In genomic region chrX:72714471-72714916, GRCh38 we compare ENCODE assay signal across 8 cellular contexts. TPM values are rescaled to one million over a fixed set of nuclear protein-coding genes. Genes with fewer than 3 reads are reported as not detected.
DNase-seq lines count a peak whose midpoint lies in the region; ATAC-seq and TF ChIP-seq lines count a peak whose summit lies in the region.

No MANE protein-coding gene starts in this region.

- H2AFZ ChIP-seq in HCT116 (ENCODE audit: low read depth, low read length, poor library complexity, severe bottlenecking), result peak overlapping the region; percentile 26

- no peak overlapping the region for H3K27ac Mint-ChIP-seq in CD4-positive, alpha-beta memory T cell
- H3K27ac Mint-ChIP-seq in progenitor cell of endocrine pancreas, result peak overlapping the region; percentile 90

- no peaks in the 10 kb centered on the region for H4K20me1 ChIP-seq in HCT116 (ENCODE audit: insufficient read depth)

- TF ChIP-seq CTCF in HCT116 (IDR thresholded peaks at IDR 0.05 in 2 of 3, conservative IDR thresholded peaks at IDR 0.05 in 1 of 3; ENCODE audit: borderline replicate concordance in 1 of 3, insufficient read depth in 1 of 3, low read depth in 2 of 3, low read length in 2 of 3) (no peak), body of pancreas (IDR thresholded peaks at IDR 0.05) (no peak), progenitor cell of endocrine pancreas (IDR thresholded peaks at IDR 0.05; ENCODE audit: unreplicated experiment) (no peak)

- no peaks in the 10 kb centered on the region for H3K9me3 Mint-ChIP-seq in CD4-positive, alpha-beta memory T cell
- H3K9me3 Mint-ChIP-seq in progenitor cell of endocrine pancreas (ENCODE audit: low read depth), result peaks cover 3% of the 10 kb centered on the region

- ATAC-seq in HCT116, result peak; percentile 72
- ATAC-seq in body of pancreas, result peak; percentile 88
- ATAC-seq in GM19455 (IDR thresholded peaks at IDR 0.05; ENCODE audit: unreplicated experiment), result no peak

- RAD21 ChIA-PET in HCT116 (lab: Charles Lee; ENCODE audit: low non-redundant PET in 1 of 2, low total read pairs in 2 of 2, uncharacterized antibody in 2 of 2, unreplicated experiment in 2 of 2), result no interaction called here

- intact Hi-C loops in CD4-positive, alpha-beta memory T cell (cut with micrococcal nuclease), result no loop called here
- intact Hi-C loops in HCT116 (cut with micrococcal nuclease), result no loop called here
- intact Hi-C loops in body of pancreas (cut with DNase I), result no loop called here

- peak overlapping the region; percentile 70 for H3K9ac ChIP-seq in HCT116 (ENCODE audit: low read length)

- no peaks in the 10 kb centered on the region for H3K79me2 ChIP-seq in HCT116 (ENCODE audit: insufficient read depth, low read length)

- no peak for DNase-seq in CD4-positive, alpha-beta memory T cell
- DNase-seq in HCT116 (ENCODE audit: low read depth, low spot score), result peak; percentile 7
- DNase-seq in NCI-H82 (lab: John Stamatoyannopoulos, UW), result peak; percentile 78
- peak; percentile 78 to 83 (median 81) for DNase-seq in body of pancreas
- DNase-seq in hippocampal formation (lab: John Stamatoyannopoulos, UW), result peak; percentile 5 to 6
- peak; percentile 12 for DNase-seq in progenitor cell of endocrine pancreas (ENCODE audit: low spot score, unreplicated experiment)
- DNase-seq in mesenteric fat pad (ENCODE audit: low spot score), result no peak

- no peaks in the 10 kb centered on the region for H3K36me3 Mint-ChIP-seq in CD4-positive, alpha-beta memory T cell
- peaks cover 1% of the 10 kb centered on the region for H3K36me3 Mint-ChIP-seq in progenitor cell of endocrine pancreas (ENCODE audit: insufficient read depth)

- BruUV-seq in HCT116 (replicated peaks; lab: Mats Ljungman, UMichigan), result TSS peak; percentile 48

- TF ChIP-seq RAD21 in HCT116 (IDR thresholded peaks at IDR 0.05; ENCODE audit: low read depth), result no peak

- CTCF ChIA-PET in CD4-positive, alpha-beta memory T cell (lab: Charles Lee; ENCODE audit: partially characterized antibody), result no interaction called here
- CTCF ChIA-PET in HCT116 (lab: Charles Lee), result no interaction called here

- no peaks in the 10 kb centered on the region for H3K4me1 ChIP-seq in CD4-positive, alpha-beta memory T cell (ENCODE audit: insufficient read depth, low read length)
- peaks cover 0 to 12% of the 10 kb centered on the region in 2 experiments; a peak in 2 of 4 replicates for H3K4me1 ChIP-seq in HCT116 (ENCODE audit: control insufficient read depth in 1 of 2, insufficient read depth in 2 of 2, low read length in 2 of 2)
- no peaks in the 10 kb centered on the region for H3K4me1 ChIP-seq in body of pancreas

- no peaks in the 10 kb centered on the region for H3K36me3 ChIP-seq in CD4-positive, alpha-beta memory T cell (ENCODE audit: insufficient read depth, low read length)
- H3K36me3 ChIP-seq in HCT116 (ENCODE audit: control insufficient read depth in 1 of 2, insufficient read depth in 2 of 2, low read length in 2 of 2), result no peaks in the 10 kb centered on the region
- no peaks in the 10 kb centered on the region for H3K36me3 ChIP-seq in body of pancreas (replicated peaks in 1 of 2; ENCODE audit: insufficient read depth in 1 of 2, low read depth in 2 of 2)

- H3K9me2 ChIP-seq in HCT116 (ENCODE audit: insufficient read depth), result no peaks in the 10 kb centered on the region

- H3K27ac ChIP-seq in CD4-positive, alpha-beta memory T cell (ENCODE audit: low read depth, low read length), result no peak overlapping the region
- H3K27ac ChIP-seq in HCT116 (ENCODE audit: low read depth, low read length) (peak overlapping the region; percentile 72), body of pancreas (peak overlapping the region; percentile 75 to 90 (median 87))

- POLR2A ChIA-PET in CD4-positive, alpha-beta memory T cell (lab: Charles Lee; ENCODE audit: partially characterized antibody), result no interaction called here
- POLR2A ChIA-PET in HCT116 (lab: Charles Lee), result no interaction called here

- WGBS in body of pancreas, 2 donors, result 0% methylated on average over 3 to 9 of the region's 13 CpGs

- TF ChIP-seq POLR2A in HCT116 (IDR thresholded peaks at IDR 0.05; ENCODE audit: borderline replicate concordance, extremely low read depth, insufficient read depth, insufficient read length), result no peak
- peak in 2 of 3 donors; percentile 71 to 80 for TF ChIP-seq POLR2A in body of pancreas (IDR thresholded peaks at IDR 0.05)

- peaks cover 0 to 9% (median 2%) of the 10 kb centered on the region in 4 donors for H3K4me1 Mint-ChIP-seq in CD4-positive, alpha-beta memory T cell
- peaks cover 3% of the 10 kb centered on the region for H3K4me1 Mint-ChIP-seq in progenitor cell of endocrine pancreas (ENCODE audit: low read depth)

- H3K4me3 ChIP-seq in CD4-positive, alpha-beta memory T cell (ENCODE audit: low read length in 2 of 2), result no peak overlapping the region
- peak overlapping the region; percentile 51 to 59 for H3K4me3 ChIP-seq in HCT116 (replicated peaks in 1 of 2; ENCODE audit: low read depth in 1 of 2, low read length in 2 of 2)
- H3K4me3 ChIP-seq in body of pancreas, result peak overlapping the region; percentile 8 to 11

- H3K4me3 Mint-ChIP-seq in CD4-positive, alpha-beta memory T cell, result peak overlapping the region; percentile 17 to 75 (median 58)
- H3K4me3 Mint-ChIP-seq in progenitor cell of endocrine pancreas (ENCODE audit: low read depth), result peak overlapping the region; percentile 80

- no peaks in the 10 kb centered on the region for H3K27me3 ChIP-seq in CD4-positive, alpha-beta memory T cell (ENCODE audit: insufficient read depth, low read length)
- H3K27me3 ChIP-seq in HCT116 (ENCODE audit: insufficient read depth, low read length), result no peaks in the 10 kb centered on the region
- H3K27me3 ChIP-seq in body of pancreas, result no peaks in the 10 kb centered on the region

- no peaks in the 10 kb centered on the region for H3K9me3 ChIP-seq in CD4-positive, alpha-beta memory T cell (ENCODE audit: control insufficient read depth in 1 of 2, low read length in 2 of 2)
- H3K9me3 ChIP-seq in HCT116 (ENCODE audit: control insufficient read depth in 1 of 2, insufficient read depth in 1 of 2, low read depth in 1 of 2, low read length in 2 of 2), result no peaks in the 10 kb centered on the region
- H3K9me3 ChIP-seq in body of pancreas, result no peaks in the 10 kb centered on the region

- H3K27me3 Mint-ChIP-seq in CD4-positive, alpha-beta memory T cell, result peaks cover 2 to 7% of the 10 kb centered on the region in 2 donors
- no peaks in the 10 kb centered on the region for H3K27me3 Mint-ChIP-seq in progenitor cell of endocrine pancreas

- H3K4me2 ChIP-seq in HCT116 (ENCODE audit: low read length), result peak overlapping the region; percentile 87

TF ChIP-seq in HCT116, 20 proteins besides CTCF, POLR2A, EP300 and RAD21:
- TF ChIP-seq EGR1 (IDR thresholded peaks at IDR 0.05; ENCODE audit: low read depth) (0 out of 2 replicates have a peak, but pooled peaks have one; percentile 10), EZH2phosphoT487 (IDR thresholded peaks at IDR 0.05; ENCODE audit: borderline replicate concordance) (no peak)
TF ChIP-seq in HCT116: peak in this region for 1.

RNA-seq across cellular contexts. Expression of gene PHKA1, which starts 0.4 kb away (rescaled TPM):
- under 1 TPM; 0.14 to 0.29 TPM for total RNA-seq in CD4-positive, alpha-beta memory T cell
- not detected for polyA plus RNA-seq in CD4-positive, alpha-beta memory T cell
- 15.3 TPM for total RNA-seq in HCT116 (2021; ENCODE audit: unreplicated experiment)
- polyA plus RNA-seq in HCT116 (2012), result 8.9 and 9.9 TPM in 2 replicates
- 1 to 10 TPM; 7.3 to 8.6 TPM for total RNA-seq in body of pancreas
- 10.8 and 11.8 TPM in 2 replicates for total RNA-seq in progenitor cell of endocrine pancreas
- total RNA-seq in mesenteric fat pad, result 3.5 TPM

Comparison
In these comparisons a context has a peak if more than half of its experiments do, and no peak if none do; other contexts are left out.
1. DNase-seq: peak in HCT116 (single experiment), NCI-H82 (single experiment), body of pancreas (4 of 4), hippocampal formation (2 of 2) and progenitor cell of endocrine pancreas (single experiment); none in CD4-positive, alpha-beta memory T cell (0 of 5) and mesenteric fat pad (single experiment).
2. H3K4me3 ChIP-seq: peak in HCT116 (2 of 2) and body of pancreas (2 of 2); none in CD4-positive, alpha-beta memory T cell (0 of 2).